8 cellular contexts compared by ENCODE assay signal in the genomic region with DNA sequence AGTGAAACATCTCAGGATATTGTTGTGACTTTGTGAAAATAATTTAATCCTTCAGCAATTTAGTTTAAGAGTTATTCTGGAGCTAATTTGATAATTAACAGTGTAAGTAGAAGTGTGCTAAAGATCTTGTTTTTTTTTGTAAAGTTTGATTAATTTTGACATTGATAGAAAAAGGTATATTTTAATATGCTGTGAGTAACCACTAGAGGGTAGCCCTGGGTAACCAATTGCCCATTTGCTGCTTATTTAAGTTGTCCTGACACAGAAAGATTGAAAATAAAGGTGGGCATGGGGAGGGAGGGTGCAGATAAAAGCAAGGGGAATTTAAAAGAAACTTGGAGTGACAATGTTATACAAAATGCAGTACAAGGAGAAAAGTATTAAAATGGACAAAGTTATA.
DNase-seq lines count a peak whose midpoint lies in the region; ATAC-seq and TF ChIP-seq lines count a peak whose summit lies in the region.
"Not testable (repeated sequence)": the region's sequence is repeated elsewhere in the genome, so short reads cannot be mapped to it uniquely, and the experiment has no call there.

No MANE protein-coding gene starts in this region.

- TF ChIP-seq CTCF in GM23338 (conservative IDR thresholded peaks at IDR 0.05; ENCODE audit: low read depth in 2 of 2) (peak in 1 of 2 experiments; percentile 45; a peak in 3 of 4 replicates), OCI-LY7 (conservative IDR thresholded peaks at IDR 0.05; ENCODE audit: low read length) (peak; percentile 30; the same call in 1 of the 2 replicates), brain (conservative IDR thresholded peaks at IDR 0.05) (peak; percentile 44 to 53), hepatocyte (IDR thresholded peaks at IDR 0.05; ENCODE audit: poor library complexity) (peak; percentile 43), neural progenitor cell (IDR thresholded peaks at IDR 0.05) (peak; percentile 47)
- not testable (repeated sequence) for TF ChIP-seq CTCF in MM.1S (IDR thresholded peaks at IDR 0.05; ENCODE audit: low read length)

- H3K4me3 Mint-ChIP-seq in GM23338, brain, neural progenitor cell: not testable (repeated sequence)

- POLR2A ChIA-PET in OCI-LY7 (lab: Charles Lee): not testable (repeated sequence)

- not testable (repeated sequence) for H3K4me3 ChIP-seq in GM23338; MM.1S (ENCODE audit: low read length); OCI-LY7 (ENCODE audit: low read depth, low read length, poor library complexity, severe bottlenecking); hepatocyte; neural progenitor cell

- DNase-seq in ACHN (peak; percentile 0), GM23338 (ENCODE audit: low spot score) (peak; percentile 1), MM.1S (peak; percentile 7), SK-MEL-5 (ENCODE audit: low read depth, low spot score) (peak; percentile 4)
- DNase-seq in OCI-LY7 (ENCODE audit: low spot score); hepatocyte (ENCODE audit: low spot score); neural progenitor cell (ENCODE audit: low spot score): not testable (repeated sequence)

- in situ Hi-C loops in ACHN (cut with HindIII; ENCODE audit: low pct_ligation_motif_present, low pct_unique_long_range_greater_than_20kb, low sequenced_read_pairs); SK-MEL-5 (cut with HindIII; ENCODE audit: low pct_unique_long_range_greater_than_20kb, low sequenced_read_pairs): not testable (repeated sequence)

- CTCF ChIA-PET in OCI-LY7 (lab: Charles Lee; ENCODE audit: unreplicated experiment): not testable (repeated sequence)

- H3K27me3 ChIP-seq in GM23338 (ENCODE audit: insufficient read depth); MM.1S (replicated peaks; ENCODE audit: insufficient read depth, low read length); hepatocyte; neural progenitor cell: not testable (repeated sequence)

- H3K27me3 Mint-ChIP-seq in GM23338 (ENCODE audit: insufficient read depth, low read depth, poor library complexity); brain; neural progenitor cell (ENCODE audit: insufficient read depth, low read depth): not testable (repeated sequence)

- H3K27ac Mint-ChIP-seq in GM23338, brain, neural progenitor cell: not testable (repeated sequence)

- H3K9me3 ChIP-seq in MM.1S (replicated peaks; ENCODE audit: insufficient read depth, low read length); OCI-LY7 (ENCODE audit: low read length); hepatocyte (ENCODE audit: low read depth); neural progenitor cell (ENCODE audit: low read depth): not testable (repeated sequence)

- H3K79me2 ChIP-seq in GM23338 (replicated peaks; ENCODE audit: insufficient read depth); MM.1S (ENCODE audit: low read length); OCI-LY7 (ENCODE audit: insufficient read depth, low read depth, low read length); hepatocyte; neural progenitor cell (ENCODE audit: low read depth): not testable (repeated sequence)

- not testable (repeated sequence) for H3K9me2 ChIP-seq in GM23338 (ENCODE audit: insufficient read depth); MM.1S (replicated peaks; ENCODE audit: insufficient read depth, low read length); OCI-LY7 (ENCODE audit: insufficient read depth, low read length); hepatocyte (replicated peaks; ENCODE audit: insufficient read depth)

- not testable (repeated sequence) for H3F3A ChIP-seq in GM23338 (replicated peaks; ENCODE audit: low read depth); MM.1S (ENCODE audit: insufficient read depth, low read length); neural progenitor cell (ENCODE audit: low read depth)

- H3K36me3 ChIP-seq in GM23338 (ENCODE audit: insufficient read depth); MM.1S (replicated peaks; ENCODE audit: insufficient read depth, low read length); OCI-LY7 (ENCODE audit: insufficient read depth, low read length); hepatocyte (replicated peaks; ENCODE audit: insufficient read depth, low read depth); neural progenitor cell: not testable (repeated sequence)

- not testable (repeated sequence) for H3K36me3 Mint-ChIP-seq in GM23338 (ENCODE audit: low read depth); brain; neural progenitor cell

- H4K20me1 ChIP-seq in GM23338 (replicated peaks; ENCODE audit: insufficient read depth); MM.1S (ENCODE audit: insufficient read depth, low read length); OCI-LY7 (ENCODE audit: insufficient read depth, low read length); hepatocyte (ENCODE audit: insufficient read depth, poor library complexity, severe bottlenecking); neural progenitor cell (ENCODE audit: low read depth): not testable (repeated sequence)

- not testable (repeated sequence) for H3K4me1 ChIP-seq in GM23338 (ENCODE audit: insufficient read depth); MM.1S (ENCODE audit: low read length); OCI-LY7 (ENCODE audit: insufficient read depth, low read length, poor library complexity, severe bottlenecking); hepatocyte (ENCODE audit: insufficient read depth); neural progenitor cell

- H3K4me2 ChIP-seq in GM23338; MM.1S (ENCODE audit: low read depth, low read length); OCI-LY7 (ENCODE audit: low read length); hepatocyte; neural progenitor cell: not testable (repeated sequence)

- H3K9ac ChIP-seq in MM.1S (ENCODE audit: low read length); neural progenitor cell: not testable (repeated sequence)

- intact Hi-C loops in OCI-LY7 (cut with micrococcal nuclease; ENCODE audit: unreplicated experiment): not testable (repeated sequence)

- H2AFZ ChIP-seq in GM23338; MM.1S (ENCODE audit: low read length); OCI-LY7 (ENCODE audit: low read length); hepatocyte; neural progenitor cell (replicated peaks): not testable (repeated sequence)

- not testable (repeated sequence) for BruUV-seq in OCI-LY7 (replicated peaks; lab: Mats Ljungman, UMichigan)

- not testable (repeated sequence) for H3K27ac ChIP-seq in GM23338 (ENCODE audit: low read depth); MM.1S (ENCODE audit: low read length); OCI-LY7 (ENCODE audit: low read depth, low read length, poor library complexity, severe bottlenecking); hepatocyte; neural progenitor cell

- not testable (repeated sequence) for ATAC-seq in GM23338

- not testable (repeated sequence) for H3K9me3 Mint-ChIP-seq in GM23338, brain, neural progenitor cell

- not testable (repeated sequence) for H3K4me1 Mint-ChIP-seq in GM23338, brain, neural progenitor cell
